8 cellular contexts compared by ENCODE assay signal in the genomic region with DNA sequence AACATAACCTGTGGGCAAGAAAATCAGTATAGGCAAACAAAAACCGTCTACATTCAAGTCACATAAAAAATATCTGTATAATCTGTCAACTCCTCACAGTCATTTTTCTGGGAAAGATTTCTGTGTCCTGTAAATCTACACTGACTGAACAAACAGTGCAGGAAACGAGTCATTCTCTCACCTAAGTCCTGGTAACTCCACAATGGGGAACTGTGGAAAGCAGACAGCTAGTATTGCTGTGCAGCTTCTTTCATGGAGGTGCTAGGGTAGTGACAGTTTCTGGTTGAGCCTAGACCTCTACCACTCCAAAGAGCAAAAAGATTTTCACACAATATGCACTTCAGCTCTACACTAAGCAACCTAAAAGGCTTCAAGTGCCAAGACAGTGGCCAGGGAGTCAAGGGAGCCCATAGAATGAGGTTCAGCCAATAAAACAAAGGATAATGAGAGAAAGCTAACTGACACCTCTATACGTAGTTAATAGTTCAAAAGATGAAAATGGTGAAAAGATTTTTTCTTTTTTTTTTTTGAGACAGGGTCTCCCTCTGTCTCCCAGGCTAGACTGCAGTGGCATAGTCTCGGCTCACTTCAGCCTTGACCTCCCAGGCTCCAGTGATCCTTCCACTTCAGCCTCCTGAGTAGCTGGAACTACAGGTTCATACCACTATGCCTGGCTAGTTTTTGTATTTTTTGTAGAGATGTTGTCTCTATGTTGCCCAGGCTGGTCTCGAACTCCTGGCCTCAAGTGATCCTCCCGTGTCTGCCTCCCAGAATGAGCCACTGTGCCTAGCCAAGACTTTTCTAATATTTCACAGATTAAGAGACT. TPM values are rescaled to one million over a fixed set of nuclear protein-coding genes. Genes with fewer than 3 reads are reported as not detected.
DNase-seq lines count a peak whose midpoint lies in the region; ATAC-seq, FAIRE-seq and TF ChIP-seq lines count a peak whose summit lies in the region.

No MANE protein-coding gene starts in this region.

- H3K4me2 ChIP-seq in keratinocyte (ENCODE audit: control insufficient read depth, extremely low read depth, insufficient read depth, low read depth, low read length) = peak overlapping the region; percentile 53

- peaks cover 97% of the 10 kb centered on the region for H3K79me2 ChIP-seq in keratinocyte (ENCODE audit: control insufficient read depth, insufficient read depth, low read length)

- no peak overlapping the region for H2AFZ ChIP-seq in keratinocyte (ENCODE audit: control insufficient read depth, low read length)

- peaks cover 58% of the 10 kb centered on the region for H3K4me1 ChIP-seq in keratinocyte (ENCODE audit: control insufficient read depth, extremely low read depth, insufficient read depth, low read length)
- H3K4me1 ChIP-seq in upper lobe of left lung = peaks cover 83 to 94% (median 91%) of the 10 kb centered on the region in 4 donors

- TF ChIP-seq CTCF in VCaP (conservative IDR thresholded peaks at IDR 0.05) (no peak), keratinocyte (optimal IDR thresholded peaks at IDR 0.05 in 1 of 3, IDR thresholded peaks at IDR 0.05 in 1 of 3, conservative IDR thresholded peaks at IDR 0.05 in 1 of 3; ENCODE audit: extremely low read depth in 1 of 3, insufficient read depth in 2 of 3, low read length in 3 of 3) (no peak), upper lobe of left lung (IDR thresholded peaks at IDR 0.05) (no peak)

- peaks cover 8% of the 10 kb centered on the region for H3K36me3 Mint-ChIP-seq in activated naive CD4-positive, alpha-beta T cell treated with anti-CD3 and anti-CD28 coated beads, Interleukin-2, amount 50 U/mL, for 24 hours

- dilution Hi-C loops in keratinocyte (cut with MboI; ENCODE audit: extremely low pct_ligation_motif_present, low sequenced_read_pairs) = no loop called here

- peak; percentile 80 for FAIRE-seq in keratinocyte (lab: Jason Lieb, UNC)

- no peak for TF ChIP-seq POLR2A in upper lobe of left lung (IDR thresholded peaks at IDR 0.05)

- H3K4me3 ChIP-seq in keratinocyte (ENCODE audit: control insufficient read depth in 2 of 3, extremely low read depth in 1 of 3, insufficient read depth in 2 of 3, low read depth in 1 of 3, low read length in 3 of 3) = peak overlapping the region in 1 of 3 experiments; percentile 16
- H3K4me3 ChIP-seq in upper lobe of left lung = no peak overlapping the region

- H3K27ac ChIP-seq in VCaP (peak overlapping the region; percentile 63), keratinocyte (ENCODE audit: control insufficient read depth, insufficient read depth, low read length) (peak overlapping the region; percentile 54), upper lobe of left lung (peak overlapping the region; percentile 43 to 99 (median 65))

- H3K9me3 ChIP-seq in keratinocyte (ENCODE audit: control insufficient read depth, low read depth, low read length) = no peaks in the 10 kb centered on the region
- no peaks in the 10 kb centered on the region for H3K9me3 ChIP-seq in upper lobe of left lung

- TF ChIP-seq EP300 in upper lobe of left lung (IDR thresholded peaks at IDR 0.05) = no peak

- H3K9ac ChIP-seq in keratinocyte (ENCODE audit: control insufficient read depth, extremely low read depth, insufficient read depth, low read length) = peak overlapping the region; percentile 2

- no peak for DNase-seq in activated naive CD4-positive, alpha-beta T cell treated with Interleukin-2 at 50 U/mL for 16 hours
- DNase-seq in keratinocyte (ENCODE audit: low read depth, low spot score) = no peak
- no peak for DNase-seq in upper lobe of left lung

- H3K27me3 Mint-ChIP-seq in activated naive CD4-positive, alpha-beta T cell treated with anti-CD3 and anti-CD28 coated beads, Interleukin-2, amount 50 U/mL, for 24 hours = no peaks in the 10 kb centered on the region

- peaks cover 24% of the 10 kb centered on the region for H4K20me1 ChIP-seq in keratinocyte (ENCODE audit: control insufficient read depth, extremely low read depth, insufficient read depth, low read length)

- H3K27ac Mint-ChIP-seq in activated naive CD4-positive, alpha-beta T cell treated with anti-CD3 and anti-CD28 coated beads, Interleukin-2, amount 50 U/mL, for 24 hours = peak overlapping the region; percentile 94

- no peaks in the 10 kb centered on the region for H3K27me3 ChIP-seq in keratinocyte (ENCODE audit: control insufficient read depth, extremely low read depth, insufficient read depth, low read length)
- no peaks in the 10 kb centered on the region for H3K27me3 ChIP-seq in upper lobe of left lung

- peaks cover 85% of the 10 kb centered on the region for H3K4me1 Mint-ChIP-seq in activated naive CD4-positive, alpha-beta T cell treated with anti-CD3 and anti-CD28 coated beads, Interleukin-2, amount 50 U/mL, for 24 hours

- no peak for ATAC-seq in upper lobe of left lung (ENCODE audit: low FRiP score in 2 of 2)
- ATAC-seq in GM18873 (IDR thresholded peaks at IDR 0.05; ENCODE audit: low FRiP score, unreplicated experiment) = no peak
- no peak for ATAC-seq in activated CD4-positive, CD25-positive, alpha-beta regulatory T cell treated with anti-CD3 and anti-CD28 coated beads, Interleukin-2, amount 50 U/mL, for 24 hours
- no peak for ATAC-seq in HG03354 (IDR thresholded peaks at IDR 0.05; ENCODE audit: poor library complexity, severe bottlenecking, unreplicated experiment)

- H3K36me3 ChIP-seq in keratinocyte (ENCODE audit: control insufficient read depth in 2 of 2, extremely low read depth in 1 of 2, insufficient read depth in 2 of 2, low read length in 2 of 2) (peaks cover 0 to 9% of the 10 kb centered on the region in 2 experiments), upper lobe of left lung (no peaks in the 10 kb centered on the region)

- 50 to 55% methylated on average over 6 of the region's 6 CpGs for WGBS in upper lobe of left lung, 2 donors

- peaks cover 3% of the 10 kb centered on the region for H3K9me1 ChIP-seq in keratinocyte (ENCODE audit: control insufficient read depth, extremely low read depth, insufficient read depth, low read length)

- H3K9me3 Mint-ChIP-seq in activated naive CD4-positive, alpha-beta T cell treated with anti-CD3 and anti-CD28 coated beads, Interleukin-2, amount 50 U/mL, for 24 hours = no peaks in the 10 kb centered on the region

- H3K4me3 Mint-ChIP-seq in activated naive CD4-positive, alpha-beta T cell treated with anti-CD3 and anti-CD28 coated beads, Interleukin-2, amount 50 U/mL, for 24 hours = peak overlapping the region; percentile 83

RNA-seq across cellular contexts. Expression of a gene that starts 5.5 kb away (rescaled TPM):
- 130 to 368 TPM (median 228 TPM) in 3 replicates for polyA plus RNA-seq in keratinocyte
- polyA plus RNA-seq in keratinocyte (2011; ENCODE audit: low read depth) = 45.8 TPM
- polyA plus RNA-seq in keratinocyte (2011; cell fraction: cytosol; rRNA removed) = 133 and 268 TPM in 2 replicates
- 43.9 and 72.5 TPM in 2 replicates for polyA plus RNA-seq in keratinocyte (2011; cell fraction: nucleus; rRNA removed)
- 119 and 195 TPM in 2 replicates for polyA plus RNA-seq in keratinocyte (2012; ENCODE audit: low replicate concordance)
- 115 to 228 TPM (median 199 TPM) in 3 replicates for polyA minus RNA-seq in keratinocyte
- 174 TPM for polyA minus RNA-seq in keratinocyte (2011; cell fraction: cytosol; rRNA and poly(A)+ RNA removed)
- polyA minus RNA-seq in keratinocyte (2011; cell fraction: nucleus; rRNA and poly(A)+ RNA removed) = 37.6 and 72.0 TPM in 2 replicates
- total RNA-seq in upper lobe of left lung = 100 to 1,000 TPM in 4 of 6 donors, 10 to 100 TPM in 2; 71.6 to 279 (median 148) TPM
